Comparison of ENCODE assay signal across 2 cellular contexts in genomic region chr19:14149509-14149994, GRCh38.
TF ChIP-seq lines count a peak whose summit lies in the region.

No MANE protein-coding gene starts in this region.

TF ChIP-seq in liver, 16 proteins besides CTCF, POLR2A, EP300 and RAD21:
- TF ChIP-seq SP1 (IDR thresholded peaks at IDR 0.05) (peak; percentile 20), HNF4G (IDR thresholded peaks at IDR 0.05) (no peak), TAF1 (conservative IDR thresholded peaks at IDR 0.05) (no peak), NR2F2 (IDR thresholded peaks at IDR 0.05) (peak; percentile 10)
TF ChIP-seq in liver: peak in this region for 2.

TF ChIP-seq in HepG2, 621 proteins besides CTCF, POLR2A, EP300 and RAD21:
- TF ChIP-seq CC2D1A (CRISPR knock-in tag; IDR thresholded peaks at IDR 0.05): no peak
- TF ChIP-seq SETDB1 (CRISPR knock-in tag; IDR thresholded peaks at IDR 0.05; ENCODE audit: borderline replicate concordance): no peak
- no peak for TF ChIP-seq ZSCAN22 (CRISPR knock-in tag; IDR thresholded peaks at IDR 0.05)
- no peak for TF ChIP-seq RORA (CRISPR knock-in tag; IDR thresholded peaks at IDR 0.05)
- TF ChIP-seq ZNF343 (CRISPR knock-in tag; IDR thresholded peaks at IDR 0.05): no peak
- no peak for TF ChIP-seq FOSL2 (CRISPR knock-in tag; IDR thresholded peaks at IDR 0.05)
- no peak for TF ChIP-seq ZNF207 (IDR thresholded peaks at IDR 0.05; ENCODE audit: borderline replicate concordance)
- no peak for TF ChIP-seq ZBTB43 (CRISPR knock-in tag; conservative IDR thresholded peaks at IDR 0.05)
- no peak for TF ChIP-seq PCBP2 (optimal IDR thresholded peaks at IDR 0.05; ENCODE audit: low read depth, low read length, poor library complexity, severe bottlenecking)
- TF ChIP-seq E2F5 (CRISPR knock-in tag; conservative IDR thresholded peaks at IDR 0.05): no peak
- no peak for TF ChIP-seq THYN1 (CRISPR knock-in tag; IDR thresholded peaks at IDR 0.05; ENCODE audit: borderline replicate concordance, low read depth)
- TF ChIP-seq KLF11 (CRISPR knock-in tag; IDR thresholded peaks at IDR 0.05): no peak
- TF ChIP-seq ZNF781 (CRISPR knock-in tag; IDR thresholded peaks at IDR 0.05; ENCODE audit: borderline replicate concordance, not compliant biosample characterization): no peak
